ENCODE assay signal across 34 cellular contexts in the genomic region with DNA sequence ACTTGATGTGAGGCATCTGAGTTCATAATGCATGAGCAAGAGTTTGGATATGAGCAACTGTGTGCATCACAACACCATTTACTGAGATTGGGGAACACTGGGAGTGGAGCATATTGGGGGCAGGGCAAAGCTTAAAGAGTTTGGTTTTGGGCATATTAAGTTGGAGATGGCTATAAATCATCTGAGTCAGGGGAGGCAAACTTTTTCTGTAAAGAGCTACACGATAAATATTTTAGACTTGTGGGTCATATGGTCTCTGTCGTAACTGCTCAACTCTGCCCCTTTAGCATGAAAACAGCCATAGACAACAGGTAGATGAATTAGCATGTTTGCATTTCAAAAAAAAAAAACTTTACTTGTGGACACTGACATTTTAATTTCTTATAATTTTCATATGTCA. TPM values are rescaled to one million over a fixed set of nuclear protein-coding genes. Genes with fewer than 3 reads are reported as not detected.
"Had no signal": no experiment of that assay in that cellular context is flagged by ENCODE, and none has a peak within 500 bp of the region (broad histone marks: within the 10 kb centered on the region; RNA-seq: fewer than 3 reads in every experiment).

No MANE protein-coding gene starts in this region.

- H3K4me3 ChIP-seq: adrenal gland, ascending aorta, body of pancreas, breast epithelium, cardiac muscle cell had no signal

- H3K27me3 ChIP-seq: adrenal gland, ascending aorta, body of pancreas, brain microvascular endothelial cell, breast epithelium, cardiac muscle cell had no signal

- FAIRE-seq: astrocyte had no signal

- H3K4me1 ChIP-seq: adrenal gland, ascending aorta, body of pancreas, breast epithelium had no signal

- DNase-seq: activated effector memory CD4-positive, alpha-beta T cell treated with anti-CD3 and anti-CD28 coated beads, Interleukin-2, amount 50 U/mL, for 16 hours; activated effector memory CD4-positive, alpha-beta T cell treated with Interleukin-2 at 50 U/mL for 16 hours; activated gamma-delta T cell; activated gamma-delta T cell treated with Interleukin-2 at 50 U/mL for 16 hours; activated naive CD4-positive, alpha-beta T cell; activated naive CD4-positive, alpha-beta T cell treated with anti-CD3 and anti-CD28 coated beads for 36 hours; activated naive CD4-positive, alpha-beta T cell treated with anti-CD3 and anti-CD28 coated beads, Interleukin-2, amount 10 ng/mL, durations not matched to agents 7 days and 5 days; activated naive CD4-positive, alpha-beta T cell treated with anti-CD3 and anti-CD28 coated beads, Interleukin-2, amount 50 U/mL, for 16 hours; activated naive CD4-positive, alpha-beta T cell treated with Interleukin-2 at 50 U/mL for 16 hours; activated naive CD8-positive, alpha-beta T cell treated with anti-CD3 and anti-CD28 coated beads for 36 hours; activated naive CD8-positive, alpha-beta T cell treated with anti-CD3 and anti-CD28 coated beads, Interleukin-2, amount 10 ng/mL, durations not matched to agents 7 days and 5 days; activated naive CD8-positive, alpha-beta T cell treated with anti-CD3 and anti-CD28 coated beads, Interleukin-2, amount 50 U/mL, for 24 hours; activated T-cell treated with anti-CD3 and anti-CD28 coated beads, Interleukin-2, amount 50 U/mL, for 24 hours; activated T-cell treated with anti-CD3 and anti-CD28 coated beads, Interleukin-2, amount 50 U/mL, for 4 hours; activated T-cell treated with anti-CD3 and anti-CD28 coated beads, Interleukin-2, amount 50 U/mL, for 48 hours; activated T-cell treated with anti-CD3 and anti-CD28 coated beads, Interleukin-2, amount 50 U/mL, for 72 hours; adrenal gland; amniotic stem cell; amygdala; anterior cingulate cortex; aorta; body of pancreas; brain microvascular endothelial cell; caudate nucleus; central memory CD4-positive, alpha-beta T cell; cerebellar nuclear complex had no signal

- ATAC-seq: activated naive CD4-positive, alpha-beta T cell treated with anti-CD3 and anti-CD28 coated beads, Interleukin-2, amount 50 U/mL, for 72 hours; activated naive CD8-positive, alpha-beta T cell treated with anti-CD3 and anti-CD28 coated beads, Interleukin-2, amount 50 U/mL, for 24 hours; activated T-cell treated with anti-CD3 and anti-CD28 coated beads, Interleukin-2, amount 50 U/mL, for 4 hours; activated T-cell treated with anti-CD3 and anti-CD28 coated beads, Interleukin-2, amount 50 U/mL, for 72 hours; activated T-helper 17 cell treated with anti-CD3 and anti-CD28 coated beads, Interleukin-2, amount 50 U/mL, for 72 hours; body of pancreas had no signal

- H3K9me3 ChIP-seq: adrenal gland, ascending aorta, body of pancreas, breast epithelium had no signal

- H3K36me3 ChIP-seq: adrenal gland, ascending aorta, brain microvascular endothelial cell, breast epithelium, cardiac muscle cell had no signal

- H3K27ac ChIP-seq: adrenal gland, ascending aorta, body of pancreas, brain microvascular endothelial cell, breast epithelium, cardiac muscle cell had no signal

RNA-seq across cellular contexts. Expression of a gene that starts 20.0 kb away (rescaled TPM):
- total RNA-seq: activated naive CD4-positive, alpha-beta T cell treated with anti-CD3 and anti-CD28 coated beads for 36 hours; activated naive CD4-positive, alpha-beta T cell treated with anti-CD3 and anti-CD28 coated beads, Interleukin-2, amount 50 U/mL, for 72 hours; activated naive CD8-positive, alpha-beta T cell treated with anti-CD3 and anti-CD28 coated beads for 36 hours; activated naive CD8-positive, alpha-beta T cell treated with anti-CD3 and anti-CD28 coated beads, Interleukin-2, amount 10 ng/mL, durations not matched to agents 7 days and 5 days; activated T-cell treated with anti-CD3 and anti-CD28 coated beads, Interleukin-2, amount 50 U/mL, for 4 hours; activated T-cell treated with anti-CD3 and anti-CD28 coated beads, Interleukin-2, amount 50 U/mL, for 72 hours; activated T-helper 1 cell treated with anti-CD3 and anti-CD28 coated beads, Interleukin-12 subunit alpha, Interleukin-12 subunit beta, Interleukin-2, Interleukin-4 antibody, amounts not matched to agents 30 ng/mL and 10 ng/mL and 1 ng/mL, durations not matched to agents 14 hours and 24 hours and 36 hours; activated T-helper 17 cell treated with anti-CD3 and anti-CD28 coated beads, Interleukin-2, amount 50 U/mL, for 72 hours; activated T-helper 2 cell treated with anti-CD3 and anti-CD28 coated beads, Interferon-gamma antibody, Interleukin-2, Interleukin-4, amounts not matched to agents 10 μg/mL and 5 μg/mL and 100 μg/mL, durations not matched to agents 14 hours and 24 hours and 36 hours had no signal
